In genomic region chr4:83266689-83267088, GRCh38 we compare ENCODE assay signal across 12 cellular contexts. TPM values are rescaled to one million over a fixed set of nuclear protein-coding genes. Genes with fewer than 3 reads are reported as not detected.
DNase-seq lines count a peak whose midpoint lies in the region; ATAC-seq and TF ChIP-seq lines count a peak whose summit lies in the region.
"Had no signal": no experiment of that assay in that cellular context is flagged by ENCODE, and none has a peak within 500 bp of the region (broad histone marks: within the 10 kb centered on the region; RNA-seq: fewer than 3 reads in every experiment).

No MANE protein-coding gene starts in this region.

- peak; percentile 44 for ATAC-seq in HG03097 (IDR thresholded peaks at IDR 0.05; ENCODE audit: low FRiP score, unreplicated experiment)

- peak in 1 of 2 experiments; percentile 57; a peak in 1 of 4 replicates for TF ChIP-seq EP300 in SK-N-SH (IDR thresholded peaks at IDR 0.05; ENCODE audit: borderline replicate concordance in 1 of 2, low read depth in 1 of 2, low read length in 1 of 2)

- CTCF ChIA-PET in activated CD4-positive, alpha-beta T cell treated with anti-CD3 and anti-CD28 coated beads, Interleukin-2, amount 10 ng/mL, durations not matched to agents 7 days and 5 days (lab: Charles Lee): interaction anchor here (1.2 to 2.3 kb wide), 7 partner anchors 15 to 231 kb away, joined by 3 to 7 read pairs (median 3); partner anchors contain the start of gene COPS4
- CTCF ChIA-PET in SK-N-SH (lab: Yijun Ruan, JAX): interaction anchor here (0.6 to 1.6 kb wide), 4 partner anchors 10 to 236 kb away, joined by 3 to 9 read pairs (median 4); no protein-coding TSS in a partner anchor

- H3K27ac ChIP-seq in SK-N-SH (ENCODE audit: low read depth in 2 of 2, low read length in 1 of 2) (no peak overlapping the region), smooth muscle cell (ENCODE audit: low read depth) (peak overlapping the region; percentile 49)
- H3K27ac ChIP-seq: ascending aorta had no signal

- POLR2A ChIA-PET in activated CD4-positive, alpha-beta T cell treated with anti-CD3 and anti-CD28 coated beads, Interleukin-2, amount 10 ng/mL, durations not matched to agents 7 days and 5 days (lab: Charles Lee): interaction anchor here (0.6 to 0.7 kb wide), 2 partner anchors 199 to 271 kb away, joined by 3 to 6 read pairs; no protein-coding TSS in a partner anchor
- POLR2A ChIA-PET in SK-N-SH (lab: Yijun Ruan, JAX): no interaction called here

- peaks cover 43% of the 10 kb centered on the region for H3K36me3 Mint-ChIP-seq in activated CD4-positive, alpha-beta T cell treated with anti-CD3 and anti-CD28 coated beads, Interleukin-2, amount 10 ng/mL, durations not matched to agents 7 days and 5 days (ENCODE audit: low read depth)
- peaks cover 40% of the 10 kb centered on the region for H3K36me3 Mint-ChIP-seq in activated CD4-positive, alpha-beta T cell treated with anti-CD3 and anti-CD28 coated beads, Interleukin-2, amount 10 ng/mL, durations not matched to agents 24 days and 14 days (ENCODE audit: low read depth)

- H3K79me2 ChIP-seq in SK-N-SH (ENCODE audit: insufficient read depth): no peaks in the 10 kb centered on the region
- H3K79me2 ChIP-seq in smooth muscle cell (ENCODE audit: low read depth): no peaks in the 10 kb centered on the region

- TF ChIP-seq CTCF in SK-N-SH (IDR thresholded peaks at IDR 0.05) (no peak), smooth muscle cell (IDR thresholded peaks at IDR 0.05; ENCODE audit: borderline replicate concordance, insufficient read depth, poor library complexity, severe bottlenecking) (no peak)

- no peak overlapping the region for H3K4me3 ChIP-seq in SK-N-SH (ENCODE audit: low read depth in 2 of 2, low read length in 1 of 2)
- no peak overlapping the region for H3K4me3 ChIP-seq in smooth muscle cell
- H3K4me3 ChIP-seq: ascending aorta had no signal

- peak overlapping the region; percentile 27 for H3K27ac Mint-ChIP-seq in activated CD4-positive, alpha-beta T cell treated with anti-CD3 and anti-CD28 coated beads, Interleukin-2, amount 10 ng/mL, durations not matched to agents 7 days and 5 days
- H3K27ac Mint-ChIP-seq in activated CD4-positive, alpha-beta T cell treated with anti-CD3 and anti-CD28 coated beads, Interleukin-2, amount 10 ng/mL, durations not matched to agents 24 days and 14 days: no peak overlapping the region
- H3K27ac Mint-ChIP-seq: endodermal cell had no signal

- H3K27me3 ChIP-seq in SK-N-SH (ENCODE audit: insufficient read depth) (no peaks in the 10 kb centered on the region), smooth muscle cell (ENCODE audit: low read depth) (no peaks in the 10 kb centered on the region)
- H3K27me3 ChIP-seq: ascending aorta had no signal

- TF ChIP-seq RAD21 in SK-N-SH (IDR thresholded peaks at IDR 0.05; ENCODE audit: low read length): no peak

- H3K4me2 ChIP-seq in SK-N-SH (no peak overlapping the region), smooth muscle cell (peak overlapping the region; percentile 43)

- no peaks in the 10 kb centered on the region for H3K4me1 ChIP-seq in SK-N-SH (ENCODE audit: control insufficient read depth in 1 of 2, insufficient read depth in 2 of 2, low read depth in 1 of 2, low read length in 1 of 2)
- H3K4me1 ChIP-seq in smooth muscle cell (ENCODE audit: low read depth): peaks cover 12% of the 10 kb centered on the region

- no peaks in the 10 kb centered on the region for H3K9me2 ChIP-seq in SK-N-SH

- H3K9ac ChIP-seq in SK-N-SH: no peak overlapping the region
- H3K9ac ChIP-seq in smooth muscle cell (ENCODE audit: low read depth): no peak overlapping the region

- H3F3A ChIP-seq in SK-N-SH (replicated peaks; ENCODE audit: insufficient read depth) (peaks cover 12% of the 10 kb centered on the region), smooth muscle cell (ENCODE audit: low read depth) (peaks cover 4% of the 10 kb centered on the region)

- 52% methylated on average over 1 of the region's 1 CpG for WGBS in SK-N-SH (ENCODE audit: low lambda C conversion rate)
- WGBS in smooth muscle cell (ENCODE audit: low lambda C conversion rate): 43% methylated on average over 1 of the region's 1 CpG

- H3K9me3 ChIP-seq in SK-N-SH (no peaks in the 10 kb centered on the region), smooth muscle cell (replicated peaks; ENCODE audit: low read depth) (no peaks in the 10 kb centered on the region)
- H3K9me3 ChIP-seq: ascending aorta had no signal

- no peak overlapping the region for H3K4me3 Mint-ChIP-seq in activated CD4-positive, alpha-beta T cell treated with anti-CD3 and anti-CD28 coated beads, Interleukin-2, amount 10 ng/mL, durations not matched to agents 7 days and 5 days
- no peak overlapping the region for H3K4me3 Mint-ChIP-seq in activated CD4-positive, alpha-beta T cell treated with anti-CD3 and anti-CD28 coated beads, Interleukin-2, amount 10 ng/mL, durations not matched to agents 24 days and 14 days
- H3K4me3 Mint-ChIP-seq: endodermal cell had no signal

- no peaks in the 10 kb centered on the region for H3K27me3 Mint-ChIP-seq in activated CD4-positive, alpha-beta T cell treated with anti-CD3 and anti-CD28 coated beads, Interleukin-2, amount 10 ng/mL, durations not matched to agents 7 days and 5 days
- no peaks in the 10 kb centered on the region for H3K27me3 Mint-ChIP-seq in activated CD4-positive, alpha-beta T cell treated with anti-CD3 and anti-CD28 coated beads, Interleukin-2, amount 10 ng/mL, durations not matched to agents 24 days and 14 days

- H2AFZ ChIP-seq in SK-N-SH (ENCODE audit: low read depth): no peak overlapping the region
- H2AFZ ChIP-seq in smooth muscle cell (ENCODE audit: low read depth): no peak overlapping the region

- peak; percentile 37 for DNase-seq in activated CD4-positive, alpha-beta T cell treated with anti-CD3 and anti-CD28 coated beads, Interleukin-2, amount 10 ng/mL, durations not matched to agents 7 days and 5 days
- no peak for DNase-seq in activated CD4-positive, alpha-beta T cell treated with anti-CD3 and anti-CD28 coated beads, Interleukin-2, amount 10 ng/mL, durations not matched to agents 24 days and 14 days
- no peak for DNase-seq in SK-N-SH
- DNase-seq in smooth muscle cell (lab: John Stamatoyannopoulos, UW; ENCODE audit: unreplicated experiment): no peak
- no peak for DNase-seq in effector CD8-positive, alpha-beta T cell (lab: John Stamatoyannopoulos, UW)
- no peak for DNase-seq in AG20443 (ENCODE audit: low spot score)
- DNase-seq in islet precursor cell: no peak
- DNase-seq: endodermal cell, NCI-H1048, NCI-H748 treated with DMSO at 0.1 percent for 48 hours had no signal

- intact Hi-C loops in activated CD4-positive, alpha-beta T cell treated with anti-CD3 and anti-CD28 coated beads, Interleukin-2, amount 10 ng/mL, durations not matched to agents 24 days and 14 days (cut with micrococcal nuclease): loop anchor here (2.0 kb wide), 1 partner anchor 16 kb away; no protein-coding TSS in a partner anchor

- H4K20me1 ChIP-seq in SK-N-SH (ENCODE audit: insufficient read depth): no peaks in the 10 kb centered on the region
- H4K20me1 ChIP-seq in smooth muscle cell (ENCODE audit: low read depth): no peaks in the 10 kb centered on the region

- H3K36me3 ChIP-seq in SK-N-SH (replicated peaks in 1 of 2; ENCODE audit: control insufficient read depth in 1 of 2, insufficient read depth in 2 of 2, low read length in 1 of 2) (peaks cover 11 to 17% of the 10 kb centered on the region in 2 experiments), smooth muscle cell (ENCODE audit: low read depth) (no peaks in the 10 kb centered on the region)
- H3K36me3 ChIP-seq: ascending aorta had no signal

- no peaks in the 10 kb centered on the region for H3K9me3 Mint-ChIP-seq in activated CD4-positive, alpha-beta T cell treated with anti-CD3 and anti-CD28 coated beads, Interleukin-2, amount 10 ng/mL, durations not matched to agents 7 days and 5 days
- no peaks in the 10 kb centered on the region for H3K9me3 Mint-ChIP-seq in activated CD4-positive, alpha-beta T cell treated with anti-CD3 and anti-CD28 coated beads, Interleukin-2, amount 10 ng/mL, durations not matched to agents 24 days and 14 days
- H3K9me3 Mint-ChIP-seq: endodermal cell had no signal

- H3K4me1 Mint-ChIP-seq in activated CD4-positive, alpha-beta T cell treated with anti-CD3 and anti-CD28 coated beads, Interleukin-2, amount 10 ng/mL, durations not matched to agents 7 days and 5 days: peaks cover 18% of the 10 kb centered on the region
- H3K4me1 Mint-ChIP-seq in activated CD4-positive, alpha-beta T cell treated with anti-CD3 and anti-CD28 coated beads, Interleukin-2, amount 10 ng/mL, durations not matched to agents 24 days and 14 days: peaks cover 12% of the 10 kb centered on the region
- H3K4me1 Mint-ChIP-seq: endodermal cell had no signal

TF ChIP-seq in SK-N-SH, 30 proteins besides CTCF, POLR2A, EP300 and RAD21 (continues in another document):
- no peak for TF ChIP-seq CHD2 (IDR thresholded peaks at IDR 0.05; ENCODE audit: low read length, partially characterized antibody)
- no peak for TF ChIP-seq FOXJ3 (CRISPR knock-in tag; IDR thresholded peaks at IDR 0.05)
- no peak for TF ChIP-seq SMC3 (IDR thresholded peaks at IDR 0.05; ENCODE audit: low read depth, low read length)
- TF ChIP-seq TAF1 (IDR thresholded peaks at IDR 0.05; ENCODE audit: borderline replicate concordance, low read depth, low read length): no peak
- no peak for TF ChIP-seq NRF1 (IDR thresholded peaks at IDR 0.05; ENCODE audit: low read depth, low read length)
- TF ChIP-seq MXI1 (IDR thresholded peaks at IDR 0.05; ENCODE audit: low read depth, low read length): no peak
- no peak for TF ChIP-seq USF1 (IDR thresholded peaks at IDR 0.05; ENCODE audit: borderline replicate concordance, low read depth)
- no peak for TF ChIP-seq POLR2AphosphoS5 (IDR thresholded peaks at IDR 0.05; ENCODE audit: low read depth, low read length)

RNA-seq across cellular contexts. Expression of gene COQ2, which starts 17.9 kb away (rescaled TPM):
- total RNA-seq in activated CD4-positive, alpha-beta T cell treated with anti-CD3 and anti-CD28 coated beads, Interleukin-2, amount 10 ng/mL, durations not matched to agents 7 days and 5 days: 10 to 100 TPM; 16.2 to 17.9 TPM
- 20.5 and 20.7 TPM in 2 replicates for total RNA-seq in activated CD4-positive, alpha-beta T cell treated with anti-CD3 and anti-CD28 coated beads, Interleukin-2, amount 10 ng/mL, durations not matched to agents 24 days and 14 days
- polyA plus RNA-seq in SK-N-SH (2012; rRNA removed): 14.8 and 15.6 TPM in 2 replicates
- polyA plus RNA-seq in SK-N-SH (2012; cell fraction: cytosol; rRNA removed): 16.8 and 20.6 TPM in 2 replicates
- 4.8 and 7.6 TPM in 2 replicates for polyA plus RNA-seq in SK-N-SH (2012; cell fraction: nucleus; rRNA removed)
- total RNA-seq in smooth muscle cell: 5.7 and 7.3 TPM in 2 replicates
- 8.1 and 11.5 TPM in 2 replicates for polyA plus RNA-seq in smooth muscle cell
